In genomic region chr6:79249136-79249535, GRCh38 we compare ENCODE assay signal across 19 cellular contexts. TPM values are rescaled to one million over a fixed set of nuclear protein-coding genes. Genes with fewer than 3 reads are reported as not detected.
DNase-seq lines count a peak whose midpoint lies in the region; ATAC-seq and TF ChIP-seq lines count a peak whose summit lies in the region.
"Had no signal": no experiment of that assay in that cellular context is flagged by ENCODE, and none has a peak within 500 bp of the region (broad histone marks: within the 10 kb centered on the region; RNA-seq: fewer than 3 reads in every experiment).

No MANE protein-coding gene starts in this region.

- H2BK120ac ChIP-seq in IMR-90 (ENCODE audit: low read depth, low read length), result no peak overlapping the region

- no peak overlapping the region for H2AK5ac ChIP-seq in IMR-90 (ENCODE audit: low read depth, low read length)

- intact Hi-C loops in IMR-90 (cut with micrococcal nuclease) (no loop called here), sciatic nerve (cut with DNase I) (no loop called here), Right ventricle myocardium inferior (cut with DNase I) (no loop called here)

- no peaks in the 10 kb centered on the region for H3K79me1 ChIP-seq in IMR-90 (ENCODE audit: low read depth in 1 of 2, low read length in 2 of 2)

- no peaks in the 10 kb centered on the region for H3K9me3 ChIP-seq in IMR-90 (ENCODE audit: control insufficient read depth, insufficient read depth, low read length)
- H3K9me3 ChIP-seq: BLaER1 treated with 17β-estradiol and CSF1 and Interleukin-3, amounts not matched to agents 10 nM and 100 nM; Peyer's patch had no signal

- no peak overlapping the region for H3K18ac ChIP-seq in IMR-90 (ENCODE audit: low read depth, low read length)

- CTCF ChIA-PET in IMR-90 (lab: Yijun Ruan, JAX), result no interaction called here
- CTCF ChIA-PET in activated CD4-positive, alpha-beta T cell treated with anti-CD3 and anti-CD28 coated beads, Interleukin-2, amount 10 ng/mL, durations not matched to agents 7 days and 5 days (lab: Charles Lee), result interaction anchor here (0.5 kb wide), 1 partner anchor 42 kb away, joined by 3 read pairs; no protein-coding TSS in a partner anchor

- no peak for TF ChIP-seq POLR2A in IMR-90 (IDR thresholded peaks at IDR 0.05; ENCODE audit: low read depth, low read length)

- no CpG with 5 or more reads among the region's 2 CpGs for WGBS in IMR-90 (ENCODE audit: extremely low coverage in 2 of 2, insufficient read length in 1 of 2), 2 experiments

- TF ChIP-seq CTCF in IMR-90 (conservative IDR thresholded peaks at IDR 0.05; ENCODE audit: low read depth, low read length), result no peak

- H3K4me1 Mint-ChIP-seq in activated CD4-positive, alpha-beta T cell treated with anti-CD3 and anti-CD28 coated beads, Interleukin-2, amount 10 ng/mL, durations not matched to agents 7 days and 5 days, result no peaks in the 10 kb centered on the region
- H3K4me1 Mint-ChIP-seq: CD4-positive, alpha-beta memory T cell had no signal

- H3K14ac ChIP-seq in IMR-90 (replicated peaks; ENCODE audit: low read depth, low read length), result no peak overlapping the region

- H2AFZ ChIP-seq in IMR-90 (replicated peaks; ENCODE audit: low read length, poor library complexity), result no peak overlapping the region

- POLR2A ChIA-PET in IMR-90 (lab: Charles Lee; ENCODE audit: unreplicated experiment), result no interaction called here
- POLR2A ChIA-PET in activated CD4-positive, alpha-beta T cell treated with anti-CD3 and anti-CD28 coated beads, Interleukin-2, amount 10 ng/mL, durations not matched to agents 7 days and 5 days (lab: Charles Lee), result no interaction called here

- no peak overlapping the region for H2BK15ac ChIP-seq in IMR-90 (ENCODE audit: low read depth, low read length)

- H3K4me2 ChIP-seq in IMR-90 (ENCODE audit: low read depth, low read length), result no peak overlapping the region
- H3K4me2 ChIP-seq: BLaER1 treated with 17β-estradiol and CSF1 and Interleukin-3, amounts not matched to agents 10 nM and 100 nM had no signal

- ATAC-seq in IMR-90 (ENCODE audit: low read depth) (no peak), sciatic nerve (peak; percentile 32), HG03469 (IDR thresholded peaks at IDR 0.05; ENCODE audit: unreplicated experiment) (no peak), Right ventricle myocardium inferior (no peak)

- H3K27me3 ChIP-seq in IMR-90 (ENCODE audit: control insufficient read depth, insufficient read depth, low read length), result no peaks in the 10 kb centered on the region
- H3K27me3 ChIP-seq: BLaER1 treated with 17β-estradiol and CSF1 and Interleukin-3, amounts not matched to agents 10 nM and 100 nM; Peyer's patch had no signal

- H3K4me3 ChIP-seq in IMR-90 (ENCODE audit: insufficient read depth, low read depth, low read length), result no peak overlapping the region
- H3K4me3 ChIP-seq: BLaER1 treated with 17β-estradiol and CSF1 and Interleukin-3, amounts not matched to agents 10 nM and 100 nM; Peyer's patch had no signal

- H3K4me1 ChIP-seq in IMR-90 (ENCODE audit: control insufficient read depth, insufficient read depth, low read length), result no peaks in the 10 kb centered on the region
- H3K4me1 ChIP-seq: Peyer's patch had no signal

- no peak overlapping the region for H3K23ac ChIP-seq in IMR-90 (ENCODE audit: low read depth, low read length)

- no peaks in the 10 kb centered on the region for H3K36me3 ChIP-seq in IMR-90 (ENCODE audit: control insufficient read depth, insufficient read depth, low read length)
- H3K36me3 ChIP-seq: BLaER1 treated with 17β-estradiol and CSF1 and Interleukin-3, amounts not matched to agents 10 nM and 100 nM; Peyer's patch had no signal

- DNase-seq in IMR-90 (no peak), RPMI8226 (peak; percentile 29), globus pallidus (ENCODE audit: low spot score) (peak; percentile 46), sciatic nerve (ENCODE audit: low spot score) (no peak), Right ventricle myocardium inferior (ENCODE audit: missing footprints) (no peak)
- no peak for DNase-seq in activated CD4-positive, alpha-beta T cell treated with anti-CD3 and anti-CD28 coated beads, Interleukin-2, amount 10 ng/mL, durations not matched to agents 7 days and 5 days
- DNase-seq: ACHN; CD4-positive, alpha-beta memory T cell; DND-41; KBM-7; MV-4-11; NCI-H1105 treated with DMSO at 0.1 percent for 48 hours; NCI-H2029 treated with DMSO at 0.1 percent for 48 hours; NCI-H2171; NCI-H524 treated with DMSO at 0.1 percent for 48 hours; NCI-H82; Peyer's patch had no signal

- no peak overlapping the region for H3K9ac ChIP-seq in IMR-90 (ENCODE audit: low read depth, low read length)
- H3K9ac ChIP-seq: BLaER1 treated with 17β-estradiol and CSF1 and Interleukin-3, amounts not matched to agents 10 nM and 100 nM had no signal

- no peak overlapping the region for H3K4ac ChIP-seq in IMR-90 (ENCODE audit: low read depth, low read length)

- no peak overlapping the region for H3K27ac Mint-ChIP-seq in activated CD4-positive, alpha-beta T cell treated with anti-CD3 and anti-CD28 coated beads, Interleukin-2, amount 10 ng/mL, durations not matched to agents 7 days and 5 days
- H3K27ac Mint-ChIP-seq: CD4-positive, alpha-beta memory T cell had no signal

- H4K8ac ChIP-seq in IMR-90 (ENCODE audit: low read depth in 2 of 2, low read length in 2 of 2), result no peak overlapping the region

- dilution Hi-C loops in IMR-90 (cut with HindIII; ENCODE audit: low sequenced_read_pairs, unreplicated experiment), result no loop called here

- no peak overlapping the region for H3K27ac ChIP-seq in IMR-90 (ENCODE audit: insufficient read depth, low read length)
- H3K27ac ChIP-seq: BLaER1 treated with 17β-estradiol and CSF1 and Interleukin-3, amounts not matched to agents 10 nM and 100 nM; Peyer's patch had no signal

- no peak overlapping the region for H3K4me3 Mint-ChIP-seq in activated CD4-positive, alpha-beta T cell treated with anti-CD3 and anti-CD28 coated beads, Interleukin-2, amount 10 ng/mL, durations not matched to agents 7 days and 5 days
- H3K4me3 Mint-ChIP-seq: CD4-positive, alpha-beta memory T cell had no signal

- H3K56ac ChIP-seq in IMR-90 (ENCODE audit: extremely low read depth, insufficient read depth, low read length), result no peak overlapping the region

- no peaks in the 10 kb centered on the region for H3K27me3 Mint-ChIP-seq in activated CD4-positive, alpha-beta T cell treated with anti-CD3 and anti-CD28 coated beads, Interleukin-2, amount 10 ng/mL, durations not matched to agents 7 days and 5 days

- no peak overlapping the region for H2AK9ac ChIP-seq in IMR-90 (replicated peaks; ENCODE audit: low read depth, low read length, poor library complexity)

- no peaks in the 10 kb centered on the region for H3K36me3 Mint-ChIP-seq in activated CD4-positive, alpha-beta T cell treated with anti-CD3 and anti-CD28 coated beads, Interleukin-2, amount 10 ng/mL, durations not matched to agents 7 days and 5 days (ENCODE audit: low read depth)
- H3K36me3 Mint-ChIP-seq: CD4-positive, alpha-beta memory T cell had no signal

- no peak overlapping the region for H2BK20ac ChIP-seq in IMR-90 (ENCODE audit: low read depth, low read length)

- in situ Hi-C loops in IMR-90 (cut with MboI; ENCODE audit: low sequenced_read_pairs), result no loop called here

- TF ChIP-seq RAD21 in IMR-90 (IDR thresholded peaks at IDR 0.05; ENCODE audit: low read length), result no peak

- H3K9me3 Mint-ChIP-seq in activated CD4-positive, alpha-beta T cell treated with anti-CD3 and anti-CD28 coated beads, Interleukin-2, amount 10 ng/mL, durations not matched to agents 7 days and 5 days, result no peaks in the 10 kb centered on the region
- H3K9me3 Mint-ChIP-seq: CD4-positive, alpha-beta memory T cell had no signal

- H4K20me1 ChIP-seq in IMR-90 (ENCODE audit: insufficient read depth, low read length), result no peaks in the 10 kb centered on the region
- H4K20me1 ChIP-seq: BLaER1 treated with 17β-estradiol and CSF1 and Interleukin-3, amounts not matched to agents 10 nM and 100 nM had no signal

- no TSS peak for BruUV-seq in IMR-90 (replicated peaks; lab: Mats Ljungman, UMichigan)

- no peak overlapping the region for H4K91ac ChIP-seq in IMR-90 (ENCODE audit: insufficient read depth, low read depth, low read length)

- H2BK5ac ChIP-seq in IMR-90 (ENCODE audit: low read depth, low read length, poor library complexity, severe bottlenecking), result no peak overlapping the region

- H4K5ac ChIP-seq in IMR-90 (ENCODE audit: low read depth, low read length), result no peak overlapping the region

- no peaks in the 10 kb centered on the region for H3K9me1 ChIP-seq in IMR-90 (ENCODE audit: insufficient read depth, low read length)

TF ChIP-seq in IMR-90, 13 proteins besides CTCF, POLR2A, EP300 and RAD21:
- TF ChIP-seq USF2 (IDR thresholded peaks at IDR 0.05; ENCODE audit: low read depth, low read length), result no peak
- TF ChIP-seq MAFK (IDR thresholded peaks at IDR 0.05; ENCODE audit: low read depth, low read length), result peak; percentile 58

RNA-seq across cellular contexts. Expression of gene HMGN3, which starts 14.7 kb away (rescaled TPM):
- 6.8 and 22.5 TPM in 2 replicates for total RNA-seq in IMR-90 (2012; rRNA removed)
- polyA plus RNA-seq in IMR-90 (2012; rRNA removed), result 33.5 and 35.5 TPM in 2 replicates
- 5.5 and 9.6 TPM in 2 replicates for polyA plus RNA-seq in IMR-90 (2012; cell fraction: cytosol; rRNA removed)
- 4.0 and 20.6 TPM in 2 replicates for polyA plus RNA-seq in IMR-90 (2012; cell fraction: nucleus; rRNA removed; ENCODE audit: low replicate concordance)
- total RNA-seq in sciatic nerve, result 66.2 TPM
- total RNA-seq in Right ventricle myocardium inferior, result 153 TPM
- total RNA-seq in activated CD4-positive, alpha-beta T cell treated with anti-CD3 and anti-CD28 coated beads, Interleukin-2, amount 10 ng/mL, durations not matched to agents 7 days and 5 days, result 10 to 100 TPM; 59.4 to 60.1 TPM

Comparison
In these comparisons a context has a peak if more than half of its experiments do, and no peak if none do; other contexts are left out.
1. DNase-seq: peak in RPMI8226 (single experiment) and globus pallidus (single experiment); none in IMR-90 (single experiment), sciatic nerve (single experiment), Right ventricle myocardium inferior (single experiment) and activated CD4-positive, alpha-beta T cell treated with anti-CD3 and anti-CD28 coated beads, Interleukin-2, amount 10 ng/mL, durations not matched to agents 7 days and 5 days (single experiment).